ENCODE assay signal across 2 cellular contexts in the genomic region with DNA sequence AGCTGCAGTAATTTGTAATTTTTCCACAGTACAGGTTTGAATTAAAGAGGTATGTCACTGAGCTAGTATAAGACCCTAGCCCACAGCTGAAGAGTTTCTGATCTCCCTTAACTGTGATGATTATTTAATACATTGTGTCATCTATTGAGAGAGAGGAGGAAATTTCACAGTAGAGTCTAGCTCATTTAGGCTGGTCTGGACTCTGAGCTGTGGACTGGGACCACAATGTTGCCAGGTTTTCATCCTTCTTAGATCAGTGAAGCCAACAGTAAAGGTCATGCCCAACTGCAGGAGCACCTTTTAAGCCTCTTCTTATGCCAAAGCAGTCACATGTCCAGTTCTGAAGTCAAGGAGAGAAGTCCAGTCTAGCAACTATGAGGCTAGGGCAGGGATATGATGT.
TF ChIP-seq lines count a peak whose summit lies in the region.

No MANE protein-coding gene starts in this region.

TF ChIP-seq in IMR-90, 13 proteins besides CTCF, POLR2A, EP300 and RAD21:
- TF ChIP-seq MAZ (IDR thresholded peaks at IDR 0.05; ENCODE audit: borderline replicate concordance, low read depth, low read length) (no peak), MXI1 (IDR thresholded peaks at IDR 0.05; ENCODE audit: borderline replicate concordance, low read depth, low read length) (no peak), RCOR1 (IDR thresholded peaks at IDR 0.05; ENCODE audit: insufficient replicate concordance, low read length) (no peak), BHLHE40 (IDR thresholded peaks at IDR 0.05; ENCODE audit: low read depth, low read length) (no peak), FOS (IDR thresholded peaks at IDR 0.05; ENCODE audit: low read depth, low read length) (no peak), CHD1 (IDR thresholded peaks at IDR 0.05; ENCODE audit: low read depth, low read length) (no peak), CEBPB (IDR thresholded peaks at IDR 0.05; ENCODE audit: low read depth, low read length) (no peak), NFE2L2 (IDR thresholded peaks at IDR 0.05; ENCODE audit: low read depth, low read length) (no peak), SMC3 (IDR thresholded peaks at IDR 0.05; ENCODE audit: low read depth, low read length) (no peak), MAFK (IDR thresholded peaks at IDR 0.05; ENCODE audit: low read depth, low read length) (no peak), RFX5 (IDR thresholded peaks at IDR 0.05; ENCODE audit: low read depth, low read length) (no peak)
- TF ChIP-seq, protein P1, sequence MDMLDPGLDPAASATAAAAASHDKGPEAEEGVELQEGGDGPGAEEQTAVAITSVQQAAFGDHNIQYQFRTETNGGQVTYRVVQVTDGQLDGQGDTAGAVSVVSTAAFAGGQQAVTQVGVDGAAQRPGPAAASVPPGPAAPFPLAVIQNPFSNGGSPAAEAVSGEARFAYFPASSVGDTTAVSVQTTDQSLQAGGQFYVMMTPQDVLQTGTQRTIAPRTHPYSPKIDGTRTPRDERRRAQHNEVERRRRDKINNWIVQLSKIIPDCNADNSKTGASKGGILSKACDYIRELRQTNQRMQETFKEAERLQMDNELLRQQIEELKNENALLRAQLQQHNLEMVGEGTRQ (IDR thresholded peaks at IDR 0.05; ENCODE audit: low read depth, low read length), result no peak
- TF ChIP-seq, protein P2, sequence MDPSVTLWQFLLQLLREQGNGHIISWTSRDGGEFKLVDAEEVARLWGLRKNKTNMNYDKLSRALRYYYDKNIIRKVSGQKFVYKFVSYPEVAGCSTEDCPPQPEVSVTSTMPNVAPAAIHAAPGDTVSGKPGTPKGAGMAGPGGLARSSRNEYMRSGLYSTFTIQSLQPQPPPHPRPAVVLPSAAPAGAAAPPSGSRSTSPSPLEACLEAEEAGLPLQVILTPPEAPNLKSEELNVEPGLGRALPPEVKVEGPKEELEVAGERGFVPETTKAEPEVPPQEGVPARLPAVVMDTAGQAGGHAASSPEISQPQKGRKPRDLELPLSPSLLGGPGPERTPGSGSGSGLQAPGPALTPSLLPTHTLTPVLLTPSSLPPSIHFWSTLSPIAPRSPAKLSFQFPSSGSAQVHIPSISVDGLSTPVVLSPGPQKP (IDR thresholded peaks at IDR 0.05; ENCODE audit: borderline replicate concordance, low read depth, low read length), result no peak
TF ChIP-seq in IMR-90: peak in this region for 0.

TF ChIP-seq in GM12878, 131 proteins besides CTCF, POLR2A, EP300 and RAD21:
- TF ChIP-seq, protein P3, sequence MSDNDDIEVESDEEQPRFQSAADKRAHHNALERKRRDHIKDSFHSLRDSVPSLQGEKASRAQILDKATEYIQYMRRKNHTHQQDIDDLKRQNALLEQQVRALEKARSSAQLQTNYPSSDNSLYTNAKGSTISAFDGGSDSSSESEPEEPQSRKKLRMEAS (IDR thresholded peaks at IDR 0.05; ENCODE audit: low read depth, low read length), result no peak
- no peak for TF ChIP-seq TAF1 (IDR thresholded peaks at IDR 0.05; ENCODE audit: borderline replicate concordance, low read depth, low read length)
- TF ChIP-seq, protein P4, sequence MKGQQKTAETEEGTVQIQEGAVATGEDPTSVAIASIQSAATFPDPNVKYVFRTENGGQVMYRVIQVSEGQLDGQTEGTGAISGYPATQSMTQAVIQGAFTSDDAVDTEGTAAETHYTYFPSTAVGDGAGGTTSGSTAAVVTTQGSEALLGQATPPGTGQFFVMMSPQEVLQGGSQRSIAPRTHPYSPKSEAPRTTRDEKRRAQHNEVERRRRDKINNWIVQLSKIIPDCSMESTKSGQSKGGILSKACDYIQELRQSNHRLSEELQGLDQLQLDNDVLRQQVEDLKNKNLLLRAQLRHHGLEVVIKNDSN (IDR thresholded peaks at IDR 0.05; ENCODE audit: borderline replicate concordance, extremely low read length, insufficient read depth, low read depth, low read length), result no peak
- TF ChIP-seq CBX5 (IDR thresholded peaks at IDR 0.05; ENCODE audit: low read depth), result no peak
- no peak for TF ChIP-seq LARP7 (IDR thresholded peaks at IDR 0.05)
- no peak for TF ChIP-seq ZNF207 (IDR thresholded peaks at IDR 0.05; ENCODE audit: borderline replicate concordance)
- TF ChIP-seq, protein P5, sequence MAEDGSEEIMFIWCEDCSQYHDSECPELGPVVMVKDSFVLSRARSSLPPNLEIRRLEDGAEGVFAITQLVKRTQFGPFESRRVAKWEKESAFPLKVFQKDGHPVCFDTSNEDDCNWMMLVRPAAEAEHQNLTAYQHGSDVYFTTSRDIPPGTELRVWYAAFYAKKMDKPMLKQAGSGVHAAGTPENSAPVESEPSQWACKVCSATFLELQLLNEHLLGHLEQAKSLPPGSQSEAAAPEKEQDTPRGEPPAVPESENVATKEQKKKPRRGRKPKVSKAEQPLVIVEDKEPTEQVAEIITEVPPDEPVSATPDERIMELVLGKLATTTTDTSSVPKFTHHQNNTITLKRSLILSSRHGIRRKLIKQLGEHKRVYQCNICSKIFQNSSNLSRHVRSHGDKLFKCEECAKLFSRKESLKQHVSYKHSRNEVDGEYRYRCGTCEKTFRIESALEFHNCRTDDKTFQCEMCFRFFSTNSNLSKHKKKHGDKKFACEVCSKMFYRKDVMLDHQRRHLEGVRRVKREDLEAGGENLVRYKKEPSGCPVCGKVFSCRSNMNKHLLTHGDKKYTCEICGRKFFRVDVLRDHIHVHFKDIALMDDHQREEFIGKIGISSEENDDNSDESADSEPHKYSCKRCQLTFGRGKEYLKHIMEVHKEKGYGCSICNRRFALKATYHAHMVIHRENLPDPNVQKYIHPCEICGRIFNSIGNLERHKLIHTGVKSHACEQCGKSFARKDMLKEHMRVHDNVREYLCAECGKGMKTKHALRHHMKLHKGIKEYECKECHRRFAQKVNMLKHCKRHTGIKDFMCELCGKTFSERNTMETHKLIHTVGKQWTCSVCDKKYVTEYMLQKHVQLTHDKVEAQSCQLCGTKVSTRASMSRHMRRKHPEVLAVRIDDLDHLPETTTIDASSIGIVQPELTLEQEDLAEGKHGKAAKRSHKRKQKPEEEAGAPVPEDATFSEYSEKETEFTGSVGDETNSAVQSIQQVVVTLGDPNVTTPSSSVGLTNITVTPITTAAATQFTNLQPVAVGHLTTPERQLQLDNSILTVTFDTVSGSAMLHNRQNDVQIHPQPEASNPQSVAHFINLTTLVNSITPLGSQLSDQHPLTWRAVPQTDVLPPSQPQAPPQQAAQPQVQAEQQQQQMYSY (CRISPR knock-in tag; IDR thresholded peaks at IDR 0.05), result no peak
- no peak for TF ChIP-seq E2F4 (IDR thresholded peaks at IDR 0.05; ENCODE audit: low read depth, low read length)
- no peak for TF ChIP-seq NR2F1 (conservative IDR thresholded peaks at IDR 0.05)
- no peak for TF ChIP-seq ETV6 (conservative IDR thresholded peaks at IDR 0.05 in 1 of 2, IDR thresholded peaks at IDR 0.05 in 1 of 2; ENCODE audit: borderline replicate concordance in 1 of 2, low read depth in 1 of 2)
- TF ChIP-seq POLR2AphosphoS2 (IDR thresholded peaks at IDR 0.05; ENCODE audit: low read depth, low read length), result no peak
- no peak for TF ChIP-seq TCF7 (IDR thresholded peaks at IDR 0.05; ENCODE audit: borderline replicate concordance)
- TF ChIP-seq RUNX3 (IDR thresholded peaks at IDR 0.05; ENCODE audit: low read length), result no peak
- no peak for TF ChIP-seq ZZZ3 (IDR thresholded peaks at IDR 0.05; ENCODE audit: control insufficient read depth, insufficient read length, low read depth)
- TF ChIP-seq BHLHE40 (IDR thresholded peaks at IDR 0.05; ENCODE audit: borderline replicate concordance in 1 of 2, low read depth in 2 of 2, low read length in 1 of 2), result no peak
- TF ChIP-seq STAT1 (conservative IDR thresholded peaks at IDR 0.05), result no peak
- no peak for TF ChIP-seq SIX5 (IDR thresholded peaks at IDR 0.05; ENCODE audit: low read depth, low read length, severe bottlenecking)
- TF ChIP-seq, protein P6, sequence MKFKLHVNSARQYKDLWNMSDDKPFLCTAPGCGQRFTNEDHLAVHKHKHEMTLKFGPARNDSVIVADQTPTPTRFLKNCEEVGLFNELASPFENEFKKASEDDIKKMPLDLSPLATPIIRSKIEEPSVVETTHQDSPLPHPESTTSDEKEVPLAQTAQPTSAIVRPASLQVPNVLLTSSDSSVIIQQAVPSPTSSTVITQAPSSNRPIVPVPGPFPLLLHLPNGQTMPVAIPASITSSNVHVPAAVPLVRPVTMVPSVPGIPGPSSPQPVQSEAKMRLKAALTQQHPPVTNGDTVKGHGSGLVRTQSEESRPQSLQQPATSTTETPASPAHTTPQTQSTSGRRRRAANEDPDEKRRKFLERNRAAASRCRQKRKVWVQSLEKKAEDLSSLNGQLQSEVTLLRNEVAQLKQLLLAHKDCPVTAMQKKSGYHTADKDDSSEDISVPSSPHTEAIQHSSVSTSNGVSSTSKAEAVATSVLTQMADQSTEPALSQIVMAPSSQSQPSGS (IDR thresholded peaks at IDR 0.05; ENCODE audit: low read length), result no peak
